Comparison of ENCODE assay signal across 9 cellular contexts in genomic region chr13:80276371-80277289, GRCh38.
A peak's percentile ranks its signal among the peaks of the same experiment; 100 is the strongest.
DNase-seq lines count a peak whose midpoint lies in the region; ATAC-seq and TF ChIP-seq lines count a peak whose summit lies in the region.
"Had no signal": no experiment of that assay in that cellular context is flagged by ENCODE, and none has a peak within 500 bp of the region (broad histone marks: within the 10 kb centered on the region; RNA-seq: fewer than 3 reads in every experiment).

No MANE protein-coding gene starts in this region.

- no peak for TF ChIP-seq POLR2A in adrenal gland (IDR thresholded peaks at IDR 0.05)
- no peak for TF ChIP-seq POLR2A in esophagus squamous epithelium (IDR thresholded peaks at IDR 0.05)

- DNase-seq in Ammon's horn (ENCODE audit: low spot score) (peak; percentile 75), NCI-H1105 treated with DMSO at 0.1 percent for 48 hours (lab: John Stamatoyannopoulos, UW) (peak; percentile 59), adrenal gland (peak in 4 of 7 donors; percentile 20 to 60 (median 38)), kidney epithelial cell (ENCODE audit: low read depth) (peak; percentile 69), esophagus squamous epithelium (lab: John Stamatoyannopoulos, UW) (no peak)
- no peak for DNase-seq in stimulated activated naive CD8-positive, alpha-beta T cell treated with anti-CD3 and anti-CD28 coated beads, Interleukin-15, amount 100 ng/mL, for 72 hours
- DNase-seq in activated CD4-positive, alpha-beta T cell treated with anti-CD3 and anti-CD28 coated beads for 4 hours, result no peak

- TF ChIP-seq CTCF in adrenal gland (IDR thresholded peaks at IDR 0.05) (peak in 1 of 6 experiments; percentile 6), kidney epithelial cell (IDR thresholded peaks at IDR 0.05; ENCODE audit: insufficient read depth, low read length, poor library complexity, severe bottlenecking) (peak; percentile 8), esophagus squamous epithelium (IDR thresholded peaks at IDR 0.05) (no peak)

- H3K36me3 ChIP-seq in adrenal gland (replicated peaks in 1 of 2) (no peaks in the 10 kb centered on the region), kidney epithelial cell (ENCODE audit: control insufficient read depth, insufficient read depth, low read length) (no peaks in the 10 kb centered on the region), esophagus squamous epithelium (no peaks in the 10 kb centered on the region)

- WGBS in adrenal gland, 4 donors, result 73 to 82% (median 78%) methylated on average over 12 of the region's 12 CpGs
- 50 to 54% methylated on average over 12 of the region's 12 CpGs for WGBS in esophagus squamous epithelium, 2 donors

- no peak for ATAC-seq in HG03095 (IDR thresholded peaks at IDR 0.05; ENCODE audit: unreplicated experiment)
- no peak for ATAC-seq in stimulated activated naive CD8-positive, alpha-beta T cell treated with anti-CD3 and anti-CD28 coated beads, Interleukin-15, amount 100 ng/mL, for 72 hours

- H3K4me1 ChIP-seq in adrenal gland (replicated peaks in 1 of 2), result peaks cover 0 to 4% of the 10 kb centered on the region in 2 donors
- peaks cover 0 to 12% (median 4%) of the 10 kb centered on the region in 3 donors for H3K4me1 ChIP-seq in esophagus squamous epithelium

- H3K27ac ChIP-seq in adrenal gland (peak overlapping the region in 2 of 5 donors; percentile 26 to 62), esophagus squamous epithelium (peak overlapping the region in 2 of 4 donors; percentile 14 to 17)
- H3K27ac ChIP-seq: KMS-11 had no signal

- no peaks in the 10 kb centered on the region for H3K9me3 ChIP-seq in adrenal gland (replicated peaks in 1 of 3)
- no peaks in the 10 kb centered on the region for H3K9me3 ChIP-seq in esophagus squamous epithelium

- intact Hi-C loops in adrenal gland (cut with DNase I), result no loop called here
- intact Hi-C loops in esophagus squamous epithelium (cut with DNase I), result no loop called here

- H3K27me3 Mint-ChIP-seq in stimulated activated naive CD8-positive, alpha-beta T cell treated with anti-CD3 and anti-CD28 coated beads, Interleukin-15, amount 100 ng/mL, for 72 hours, result no peaks in the 10 kb centered on the region

- peaks cover 0 to 5% of the 10 kb centered on the region in 2 donors for H3K9me3 Mint-ChIP-seq in stimulated activated naive CD8-positive, alpha-beta T cell treated with anti-CD3 and anti-CD28 coated beads, Interleukin-15, amount 100 ng/mL, for 72 hours

- H3K4me1 Mint-ChIP-seq in stimulated activated naive CD8-positive, alpha-beta T cell treated with anti-CD3 and anti-CD28 coated beads, Interleukin-15, amount 100 ng/mL, for 72 hours, result no peaks in the 10 kb centered on the region

- H3K27me3 ChIP-seq in adrenal gland, result no peaks in the 10 kb centered on the region
- H3K27me3 ChIP-seq in kidney epithelial cell (ENCODE audit: control insufficient read depth, insufficient read depth, low read length), result no peaks in the 10 kb centered on the region
- H3K27me3 ChIP-seq in esophagus squamous epithelium, result no peaks in the 10 kb centered on the region

- no peak overlapping the region for H3K4me3 Mint-ChIP-seq in stimulated activated naive CD8-positive, alpha-beta T cell treated with anti-CD3 and anti-CD28 coated beads, Interleukin-15, amount 100 ng/mL, for 72 hours

- no peak overlapping the region for H3K27ac Mint-ChIP-seq in stimulated activated naive CD8-positive, alpha-beta T cell treated with anti-CD3 and anti-CD28 coated beads, Interleukin-15, amount 100 ng/mL, for 72 hours

- H3K4me3 ChIP-seq in adrenal gland, result no peak overlapping the region
- no peak overlapping the region for H3K4me3 ChIP-seq in kidney epithelial cell (ENCODE audit: low read depth, low read length)
- H3K4me3 ChIP-seq in esophagus squamous epithelium, result peak overlapping the region in 1 of 4 donors; percentile 18

Comparison
In these comparisons a context has a peak if more than half of its experiments do, and no peak if none do; other contexts are left out.
1. DNase-seq: peak in Ammon's horn (single experiment), NCI-H1105 treated with DMSO at 0.1 percent for 48 hours (single experiment), adrenal gland (4 of 7) and kidney epithelial cell (single experiment); none in esophagus squamous epithelium (single experiment), stimulated activated naive CD8-positive, alpha-beta T cell treated with anti-CD3 and anti-CD28 coated beads, Interleukin-15, amount 100 ng/mL, for 72 hours (0 of 2) and activated CD4-positive, alpha-beta T cell treated with anti-CD3 and anti-CD28 coated beads for 4 hours (0 of 2).